In genomic region chr4:8152090-8152864, GRCh38 we compare ENCODE assay signal across 24 cellular contexts. TPM values are rescaled to one million over a fixed set of nuclear protein-coding genes. Genes with fewer than 3 reads are reported as not detected.
"Had no signal": no experiment of that assay in that cellular context is flagged by ENCODE, and none has a peak within 500 bp of the region (broad histone marks: within the 10 kb centered on the region; RNA-seq: fewer than 3 reads in every experiment).

No MANE protein-coding gene starts in this region.

- ATAC-seq: activated CD8-positive, alpha-beta memory T cell treated with anti-CD3 and anti-CD28 coated beads, Interleukin-2, amount 10 ng/mL, durations not matched to agents 7 days and 5 days; T-helper 17 cell; WTC11 had no signal

- H3K9me3 ChIP-seq: Peyer's patch had no signal

- H3K27ac ChIP-seq: brain microvascular endothelial cell, cardiac muscle cell, Peyer's patch, RWPE1 had no signal

- H3K36me3 ChIP-seq: brain microvascular endothelial cell, cardiac muscle cell, Peyer's patch had no signal

- H3K4me1 ChIP-seq: Peyer's patch had no signal

- H3K27me3 ChIP-seq: Peyer's patch had no signal

- H3K4me3 ChIP-seq: cardiac muscle cell, Peyer's patch had no signal

- DNase-seq: activated CD4-positive, alpha-beta T cell treated with anti-CD3 and anti-CD28 coated beads for 1 hour; activated CD4-positive, alpha-beta T cell treated with anti-CD3 and anti-CD28 coated beads, Interleukin-2, amount 10 ng/mL, durations not matched to agents 24 days and 14 days; activated CD4-positive, alpha-beta T cell treated with anti-CD3 and anti-CD28 coated beads, Interleukin-2, amount 50 U/mL, for 48 hours; activated CD8-positive, alpha-beta memory T cell treated with anti-CD3 and anti-CD28 coated beads, Interleukin-2, amount 10 ng/mL, durations not matched to agents 7 days and 5 days; activated effector memory CD4-positive, alpha-beta T cell treated with anti-CD3 and anti-CD28 coated beads, Interleukin-2, amount 50 U/mL, for 16 hours; activated naive CD4-positive, alpha-beta T cell treated with anti-CD3 and anti-CD28 coated beads, Interleukin-2, amount 10 ng/mL, durations not matched to agents 7 days and 5 days; activated naive CD8-positive, alpha-beta T cell treated with anti-CD3 and anti-CD28 coated beads for 36 hours; activated T-cell treated with anti-CD3 and anti-CD28 coated beads, Interleukin-2, amount 50 U/mL, for 24 hours; brain microvascular endothelial cell; Kasumi-1; NCI-H1048; NCI-H146; NCI-H187 treated with DMSO at 0.1 percent for 48 hours; NCI-H2081 treated with DMSO at 0.1 percent for 48 hours; NCI-H446; NCI-H524; Peyer's patch; SHP77 treated with DMSO at 0.1 percent for 48 hours; T-helper 17 cell; T-helper 9 cell had no signal

RNA-seq across cellular contexts. Expression of gene ABLIM2, which starts 6.3 kb away (rescaled TPM):
- total RNA-seq: M059J had no signal
